In the genomic region with DNA sequence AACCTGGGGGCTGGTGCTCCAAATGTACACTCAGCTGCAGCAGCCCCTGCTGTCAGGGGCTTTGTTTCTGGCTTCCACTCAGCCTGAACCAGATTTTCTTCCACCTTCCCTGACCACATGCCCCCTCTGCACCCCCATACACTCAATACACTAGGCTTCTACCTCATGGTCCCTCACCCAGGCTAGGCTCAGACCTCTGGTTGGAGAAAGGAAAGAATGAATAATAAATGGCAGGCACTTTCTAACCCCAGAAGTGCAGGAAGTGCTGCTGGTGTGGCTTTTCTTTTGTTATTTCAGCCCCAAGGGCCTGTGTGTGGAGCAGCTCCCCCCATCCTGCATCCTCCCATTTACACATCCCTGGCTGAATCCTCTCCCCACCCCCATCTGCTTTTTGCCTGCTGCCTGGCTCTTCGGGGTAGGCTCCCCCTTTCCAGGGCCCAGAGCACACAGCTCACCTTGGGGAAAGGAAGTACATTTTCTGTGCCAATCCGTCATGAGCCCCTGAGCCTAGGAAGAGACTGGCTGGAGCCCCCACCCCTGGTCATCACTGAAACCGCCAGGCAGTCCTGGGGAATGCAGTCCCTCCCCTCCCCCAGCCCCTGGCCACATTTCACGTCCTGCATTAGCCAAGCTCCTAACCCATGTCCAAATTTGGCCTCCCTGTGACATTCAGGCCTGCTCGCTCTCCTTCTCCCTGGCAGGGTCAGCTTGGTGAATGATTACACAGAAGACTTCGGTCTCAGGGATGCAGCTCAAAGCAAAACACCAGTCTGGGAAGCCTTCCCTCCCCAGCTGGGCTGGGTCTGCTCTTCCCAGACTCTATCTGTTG, we compare ENCODE assay signal across 11 cellular contexts. TPM values are rescaled to one million over a fixed set of nuclear protein-coding genes. Genes with fewer than 3 reads are reported as not detected.
DNase-seq lines count a peak whose midpoint lies in the region; ATAC-seq and TF ChIP-seq lines count a peak whose summit lies in the region.
"Had no signal": no experiment of that assay in that cellular context is flagged by ENCODE, and none has a peak within 500 bp of the region (broad histone marks: within the 10 kb centered on the region; RNA-seq: fewer than 3 reads in every experiment).

No MANE protein-coding gene starts in this region.

- H4K20me1 ChIP-seq in PC-3 (ENCODE audit: low read length): no peaks in the 10 kb centered on the region

- DNase-seq in ELF-1 (ENCODE audit: low read depth, low spot score) (peak; percentile 83), PC-3 (no peak), left ventricle myocardium superior (peak; percentile 65), NCI-H2029 (lab: John Stamatoyannopoulos, UW) (no peak), G401 (ENCODE audit: low spot score) (no peak), brain microvascular endothelial cell (no peak)
- DNase-seq: DMS53, NCI-H1930 had no signal

- no peaks in the 10 kb centered on the region for H3K79me2 ChIP-seq in PC-3 (ENCODE audit: low read length)

- H3K4me3 ChIP-seq in PC-3 (ENCODE audit: low read length): no peak overlapping the region
- no peak overlapping the region for H3K4me3 ChIP-seq in neuron (ENCODE audit: low read length)
- H3K4me3 ChIP-seq in brain microvascular endothelial cell (ENCODE audit: low read depth, low read length): no peak overlapping the region

- peaks cover 37% of the 10 kb centered on the region for H3K4me1 ChIP-seq in PC-3 (ENCODE audit: insufficient read depth, low read length)
- peaks cover 22% of the 10 kb centered on the region for H3K4me1 ChIP-seq in neuron (ENCODE audit: insufficient read depth, low read length)

- in situ Hi-C loops in G401 (cut with HindIII; ENCODE audit: low sequenced_read_pairs): no loop called here
- in situ Hi-C loops in brain microvascular endothelial cell (cut with HindIII; ENCODE audit: low pct_ligation_motif_present, low sequenced_read_pairs): no loop called here

- ATAC-seq in PC-3 (no peak), left ventricle myocardium superior (peak; percentile 18), HG03159 (IDR thresholded peaks at IDR 0.05; ENCODE audit: unreplicated experiment) (no peak)
- ATAC-seq: stimulated activated memory B cell treated with anti-CD40 and anti-IgM and Interleukin-4, amounts not matched to agents 10 μg/mL and 1 μg/mL and 100 μg/mL, for 72 hours had no signal

- H3K9me3 ChIP-seq in PC-3 (ENCODE audit: low read length) (no peaks in the 10 kb centered on the region), neuron (ENCODE audit: low read length) (no peaks in the 10 kb centered on the region)

- H3K27me3 ChIP-seq in PC-3 (ENCODE audit: low read length) (no peaks in the 10 kb centered on the region), neuron (ENCODE audit: insufficient read depth, low read length) (peaks cover 36% of the 10 kb centered on the region), brain microvascular endothelial cell (replicated peaks) (no peaks in the 10 kb centered on the region)

- H3F3A ChIP-seq in PC-3 (ENCODE audit: low read length, unreplicated experiment): no peaks in the 10 kb centered on the region

- intact Hi-C loops in PC-3 (cut with micrococcal nuclease): no loop called here
- intact Hi-C loops in left ventricle myocardium superior (cut with micrococcal nuclease): no loop called here

- H3K4me2 ChIP-seq in PC-3 (ENCODE audit: low read length): peak overlapping the region; percentile 15; the same call in 1 of the 2 replicates

- H3K9ac ChIP-seq in PC-3 (ENCODE audit: low read length): no peak overlapping the region

- H3K27ac ChIP-seq in PC-3 (ENCODE audit: low read length) (no peak overlapping the region), brain microvascular endothelial cell (no peak overlapping the region)

- H2AFZ ChIP-seq in PC-3 (ENCODE audit: low read length): no peak overlapping the region
- peak overlapping the region; percentile 25 for H2AFZ ChIP-seq in neuron (ENCODE audit: low read depth, low read length)

- H3K36me3 ChIP-seq in PC-3 (ENCODE audit: low read depth, low read length) (no peaks in the 10 kb centered on the region), neuron (ENCODE audit: insufficient read depth, low read length) (no peaks in the 10 kb centered on the region), brain microvascular endothelial cell (replicated peaks) (no peaks in the 10 kb centered on the region)

- POLR2A ChIA-PET in PC-3 (lab: Charles Lee; ENCODE audit: unreplicated experiment): no interaction called here

- no TSS peak for BruUV-seq in PC-3 (replicated peaks; lab: Mats Ljungman, UMichigan)

- CTCF ChIA-PET in PC-3 (lab: Charles Lee): no interaction called here

- no peak for TF ChIP-seq CTCF in PC-3 (conservative IDR thresholded peaks at IDR 0.05; ENCODE audit: low read depth, low read length)
- TF ChIP-seq CTCF in brain microvascular endothelial cell (IDR thresholded peaks at IDR 0.05; ENCODE audit: low read depth, low read length, missing control alignments): no peak

- H3K9me2 ChIP-seq in PC-3 (replicated peaks; ENCODE audit: low read length): no peaks in the 10 kb centered on the region

RNA-seq across cellular contexts. Expression of a gene that starts 2.6 kb away (rescaled TPM):
- total RNA-seq in PC-3 (2014; rRNA removed): 13.0 and 18.8 TPM in 2 replicates
- 49.2 TPM for total RNA-seq in left ventricle myocardium superior
- 0.18 and 3.8 TPM in 2 replicates for total RNA-seq in G401 (2014; rRNA removed; shearing (Covaris generic))

Comparison
In these comparisons a context has a peak if more than half of its experiments do, and no peak if none do; other contexts are left out.
1. DNase-seq: peak in ELF-1 (single experiment) and left ventricle myocardium superior (single experiment); none in PC-3 (single experiment), NCI-H2029 (single experiment), G401 (single experiment) and brain microvascular endothelial cell (single experiment).